ENCODE assay signal across 25 cellular contexts in genomic region chr5:118620201-118620600, GRCh38.
DNase-seq lines count a peak whose midpoint lies in the region; ATAC-seq and TF ChIP-seq lines count a peak whose summit lies in the region.
"Had no signal": no experiment of that assay in that cellular context is flagged by ENCODE, and none has a peak within 500 bp of the region (broad histone marks: within the 10 kb centered on the region; RNA-seq: fewer than 3 reads in every experiment).

No MANE protein-coding gene starts in this region.

- no peaks in the 10 kb centered on the region for H3K27me3 Mint-ChIP-seq in neural progenitor cell (ENCODE audit: insufficient read depth, low read depth)
- no peaks in the 10 kb centered on the region for H3K27me3 Mint-ChIP-seq in activated naive CD8-positive, alpha-beta T cell treated with anti-CD3 and anti-CD28 coated beads, Interleukin-2, amount 50 U/mL, for 24 hours
- H3K27me3 Mint-ChIP-seq: CD4-positive, alpha-beta memory T cell; CD4-positive, CD25-positive, alpha-beta regulatory T cell had no signal

- H3K79me2 ChIP-seq in neural progenitor cell (ENCODE audit: low read depth): no peaks in the 10 kb centered on the region

- DNase-seq in NCI-H69 (lab: John Stamatoyannopoulos, UW) (peak; percentile 26), left kidney (ENCODE audit: low read depth, low spot score) (peak; percentile 91), neural progenitor cell (ENCODE audit: low spot score) (no peak), coronary artery (ENCODE audit: low spot score) (no peak), Kasumi-1 (lab: John Stamatoyannopoulos, UW) (no peak)
- DNase-seq in activated naive CD8-positive, alpha-beta T cell treated with anti-CD3 and anti-CD28 coated beads, Interleukin-2, amount 50 U/mL, for 24 hours: no peak
- DNase-seq: 8988T; ACHN; BE2C; C1 segment of cervical spinal cord; CD4-positive, alpha-beta memory T cell; CD4-positive, CD25-positive, alpha-beta regulatory T cell; CD8-positive, alpha-beta memory T cell; COR-L47; DMS 273 treated with DMSO at 0.1 percent for 48 hours; DMS153; DMS53; DMS79; DND-41; EL; GDM1 had no signal

- no peak overlapping the region for H3K9ac ChIP-seq in neural progenitor cell
- H3K9ac ChIP-seq: BLaER1 had no signal

- ATAC-seq in GM18867 (IDR thresholded peaks at IDR 0.05; ENCODE audit: unreplicated experiment): peak; percentile 32
- no peak for ATAC-seq in activated naive CD8-positive, alpha-beta T cell treated with anti-CD3 and anti-CD28 coated beads, Interleukin-2, amount 50 U/mL, for 24 hours
- ATAC-seq: GM12878 had no signal

- H3F3A ChIP-seq in neural progenitor cell (ENCODE audit: low read depth): no peaks in the 10 kb centered on the region

- H3K27ac Mint-ChIP-seq in neural progenitor cell: peak overlapping the region; percentile 58
- H3K27ac Mint-ChIP-seq in activated naive CD8-positive, alpha-beta T cell treated with anti-CD3 and anti-CD28 coated beads, Interleukin-2, amount 50 U/mL, for 24 hours: no peak overlapping the region
- H3K27ac Mint-ChIP-seq: CD14-positive monocyte; CD4-positive, alpha-beta memory T cell; CD4-positive, CD25-positive, alpha-beta regulatory T cell; CD8-positive, alpha-beta memory T cell had no signal

- TF ChIP-seq CTCF in neural progenitor cell (IDR thresholded peaks at IDR 0.05) (no peak), coronary artery (IDR thresholded peaks at IDR 0.05) (no peak)

- H3K27ac ChIP-seq in neural progenitor cell (no peak overlapping the region), coronary artery (no peak overlapping the region)
- H3K27ac ChIP-seq: BLaER1 had no signal

- no peaks in the 10 kb centered on the region for H3K27me3 ChIP-seq in neural progenitor cell
- H3K27me3 ChIP-seq: BE2C, BLaER1 had no signal

- no peak overlapping the region for H2AFZ ChIP-seq in neural progenitor cell (replicated peaks)

- peaks cover 6% of the 10 kb centered on the region for H3K9me3 Mint-ChIP-seq in neural progenitor cell
- no peaks in the 10 kb centered on the region for H3K9me3 Mint-ChIP-seq in activated naive CD8-positive, alpha-beta T cell treated with anti-CD3 and anti-CD28 coated beads, Interleukin-2, amount 50 U/mL, for 24 hours

- H3K9me3 ChIP-seq in neural progenitor cell (ENCODE audit: low read depth): no peaks in the 10 kb centered on the region
- H3K9me3 ChIP-seq: BE2C, BLaER1 had no signal

- H4K20me1 ChIP-seq in neural progenitor cell (ENCODE audit: low read depth): no peaks in the 10 kb centered on the region
- H4K20me1 ChIP-seq: BLaER1 had no signal

- no peaks in the 10 kb centered on the region for H3K36me3 ChIP-seq in neural progenitor cell
- H3K36me3 ChIP-seq: BE2C, BLaER1 had no signal

- H3K4me3 ChIP-seq in neural progenitor cell (no peak overlapping the region), coronary artery (no peak overlapping the region)
- H3K4me3 ChIP-seq: BLaER1, GM12878 had no signal

- peaks cover 30% of the 10 kb centered on the region for H3K4me1 Mint-ChIP-seq in neural progenitor cell
- no peaks in the 10 kb centered on the region for H3K4me1 Mint-ChIP-seq in activated naive CD8-positive, alpha-beta T cell treated with anti-CD3 and anti-CD28 coated beads, Interleukin-2, amount 50 U/mL, for 24 hours
- H3K4me1 Mint-ChIP-seq: CD14-positive monocyte; CD4-positive, alpha-beta memory T cell; CD8-positive, alpha-beta memory T cell had no signal

- no peak overlapping the region for H3K4me2 ChIP-seq in neural progenitor cell
- H3K4me2 ChIP-seq: BLaER1 had no signal

- H3K4me1 ChIP-seq in neural progenitor cell: no peaks in the 10 kb centered on the region
- H3K4me1 ChIP-seq: BE2C, BLaER1 had no signal

- H3K4me3 Mint-ChIP-seq in neural progenitor cell: no peak overlapping the region
- H3K4me3 Mint-ChIP-seq in activated naive CD8-positive, alpha-beta T cell treated with anti-CD3 and anti-CD28 coated beads, Interleukin-2, amount 50 U/mL, for 24 hours: no peak overlapping the region
- H3K4me3 Mint-ChIP-seq: CD14-positive monocyte; CD4-positive, alpha-beta memory T cell; CD4-positive, CD25-positive, alpha-beta regulatory T cell; CD8-positive, alpha-beta memory T cell had no signal

- no peaks in the 10 kb centered on the region for H3K36me3 Mint-ChIP-seq in neural progenitor cell
- H3K36me3 Mint-ChIP-seq in activated naive CD8-positive, alpha-beta T cell treated with anti-CD3 and anti-CD28 coated beads, Interleukin-2, amount 50 U/mL, for 24 hours (ENCODE audit: low read depth): no peaks in the 10 kb centered on the region
- H3K36me3 Mint-ChIP-seq: CD14-positive monocyte; CD4-positive, alpha-beta memory T cell; CD4-positive, CD25-positive, alpha-beta regulatory T cell; CD8-positive, alpha-beta memory T cell had no signal

Comparison
In these comparisons a context has a peak if more than half of its experiments do, and no peak if none do; other contexts are left out.
1. DNase-seq: peak in NCI-H69 (single experiment) and left kidney (single experiment); none in neural progenitor cell (single experiment), activated naive CD8-positive, alpha-beta T cell treated with anti-CD3 and anti-CD28 coated beads, Interleukin-2, amount 50 U/mL, for 24 hours (single experiment), coronary artery (single experiment) and Kasumi-1 (0 of 2).